ENCODE assay signal across 31 cellular contexts in the genomic region with DNA sequence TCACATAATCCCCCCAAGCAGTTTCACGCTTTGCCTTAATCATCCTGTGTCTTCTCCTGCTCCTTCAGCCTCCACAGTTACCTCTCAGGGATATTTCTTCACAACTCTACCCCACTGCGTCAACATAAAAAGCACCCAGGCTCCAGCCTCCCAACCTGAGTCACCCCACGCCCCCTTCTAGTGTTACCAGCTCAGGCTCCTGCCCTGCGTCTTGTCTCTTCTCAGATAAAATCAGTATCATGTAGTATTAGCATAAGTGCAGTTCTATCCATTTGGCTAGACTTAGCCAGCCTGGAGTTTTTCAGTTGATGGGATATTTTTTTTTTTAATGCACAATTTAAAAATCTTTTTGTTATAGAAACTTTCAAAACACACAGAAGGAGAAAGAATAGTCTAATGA.
"Had no signal": no experiment of that assay in that cellular context is flagged by ENCODE, and none has a peak within 500 bp of the region (broad histone marks: within the 10 kb centered on the region; RNA-seq: fewer than 3 reads in every experiment).

No MANE protein-coding gene starts in this region.

- H3K27ac Mint-ChIP-seq: activated CD4-positive, alpha-beta memory T cell treated with anti-CD3 and anti-CD28 coated beads for 36 hours; activated CD4-positive, alpha-beta T cell treated with anti-CD3 and anti-CD28 coated beads, Interleukin-2, amount 10 ng/mL, durations not matched to agents 24 days and 14 days; activated naive CD4-positive, alpha-beta T cell treated with anti-CD3 and anti-CD28 coated beads, Interleukin-2, amount 10 ng/mL, durations not matched to agents 7 days and 5 days; activated naive CD8-positive, alpha-beta T cell treated with anti-CD3 and anti-CD28 coated beads, Interleukin-2, amount 10 ng/mL, durations not matched to agents 7 days and 5 days; activated T-helper 1 cell treated with anti-CD3 and anti-CD28 coated beads, Interleukin-12 subunit alpha, Interleukin-12 subunit beta, Interleukin-2, Interleukin-4 antibody, amounts not matched to agents 30 ng/mL and 10 ng/mL and 1 ng/mL, durations not matched to agents 14 hours and 24 hours and 36 hours; dendritic cell treated with granulocyte-macrophage colony-stimulating factor and Interleukin-4, amounts not matched to agents 40 ng/mL and 50 ng/mL, for 4 days; endodermal cell; mesothelial cell of epicardium; naive B cell; stimulated activated naive CD8-positive, alpha-beta T cell treated with anti-CD3 and anti-CD28 coated beads, Interleukin-15, amount 100 ng/mL, for 72 hours; T-helper 2 cell treated with Interferon-gamma antibody and Interleukin-4, amounts not matched to agents 5 μg/mL and 100 μg/mL, for 36 hours had no signal

- H3K36me3 ChIP-seq: esophagus muscularis mucosa, right lobe of liver, upper lobe of left lung, vagina, WERI-Rb-1 had no signal

- H3K4me3 Mint-ChIP-seq: activated CD4-positive, alpha-beta memory T cell treated with anti-CD3 and anti-CD28 coated beads for 36 hours; activated CD4-positive, alpha-beta T cell treated with anti-CD3 and anti-CD28 coated beads, Interleukin-2, amount 10 ng/mL, durations not matched to agents 24 days and 14 days; activated naive CD4-positive, alpha-beta T cell treated with anti-CD3 and anti-CD28 coated beads, Interleukin-2, amount 10 ng/mL, durations not matched to agents 7 days and 5 days; activated naive CD8-positive, alpha-beta T cell treated with anti-CD3 and anti-CD28 coated beads, Interleukin-2, amount 10 ng/mL, durations not matched to agents 7 days and 5 days; activated T-helper 1 cell treated with anti-CD3 and anti-CD28 coated beads, Interleukin-12 subunit alpha, Interleukin-12 subunit beta, Interleukin-2, Interleukin-4 antibody, amounts not matched to agents 30 ng/mL and 10 ng/mL and 1 ng/mL, durations not matched to agents 14 hours and 24 hours and 36 hours; central memory CD8-positive, alpha-beta T cell; dendritic cell treated with granulocyte-macrophage colony-stimulating factor and Interleukin-4, amounts not matched to agents 40 ng/mL and 50 ng/mL, for 4 days; endodermal cell; mesothelial cell of epicardium; naive B cell; stimulated activated naive CD8-positive, alpha-beta T cell treated with anti-CD3 and anti-CD28 coated beads, Interleukin-15, amount 100 ng/mL, for 72 hours; T-helper 2 cell treated with Interferon-gamma antibody and Interleukin-4, amounts not matched to agents 5 μg/mL and 100 μg/mL, for 36 hours had no signal

- FAIRE-seq: islet of Langerhans, TTC549 had no signal

- H3K9me3 ChIP-seq: esophagus muscularis mucosa, right lobe of liver, upper lobe of left lung, vagina had no signal

- DNase-seq: activated CD4-positive, alpha-beta memory T cell treated with anti-CD3 and anti-CD28 coated beads for 36 hours; activated CD4-positive, alpha-beta T cell treated with anti-CD3 and anti-CD28 coated beads, Interleukin-2, amount 10 ng/mL, durations not matched to agents 24 days and 14 days; activated CD4-positive, CD25-positive, alpha-beta regulatory T cell treated with anti-CD3 and anti-CD28 coated beads, Interleukin-2, amount 50 U/mL, for 72 hours; activated CD8-positive, alpha-beta memory T cell treated with anti-CD3 and anti-CD28 coated beads, Interleukin-2, amount 50 U/mL, for 4 hours; activated gamma-delta T cell; activated naive CD4-positive, alpha-beta T cell treated with anti-CD3 and anti-CD28 coated beads, Interleukin-2, amount 10 ng/mL, durations not matched to agents 7 days and 5 days; activated naive CD8-positive, alpha-beta T cell treated with anti-CD3 and anti-CD28 coated beads, Interleukin-2, amount 10 ng/mL, durations not matched to agents 7 days and 5 days; activated T-cell treated with anti-CD3 and anti-CD28 coated beads, Interleukin-2, amount 50 U/mL, for 1 hour; amygdala; endodermal cell; foreskin keratinocyte; left ventricle myocardium superior; naive B cell; posterior cingulate gyrus; right lobe of liver; stimulated activated CD4-positive, alpha-beta T cell treated with anti-CD3 and anti-CD28 coated beads, Interleukin-12 subunit alpha, Interleukin-12 subunit beta, amount 100 ng/mL, for 4 hours; stimulated activated CD4-positive, alpha-beta T cell treated with anti-CD3 and anti-CD28 coated beads, Interleukin-4, amount 100 ng/mL, for 1 hour; stimulated activated naive CD8-positive, alpha-beta T cell treated with anti-CD3 and anti-CD28 coated beads, Interleukin-15, amount 100 ng/mL, for 72 hours; substantia nigra; T-helper 1 cell; upper lobe of left lung; WERI-Rb-1 had no signal

- H3K27ac ChIP-seq: esophagus muscularis mucosa, foreskin keratinocyte, right lobe of liver, upper lobe of left lung, vagina, WERI-Rb-1 had no signal

- H3K4me1 ChIP-seq: foreskin keratinocyte, upper lobe of left lung had no signal

- H3K9me3 Mint-ChIP-seq: activated CD4-positive, alpha-beta memory T cell treated with anti-CD3 and anti-CD28 coated beads for 36 hours; activated naive CD4-positive, alpha-beta T cell treated with anti-CD3 and anti-CD28 coated beads, Interleukin-2, amount 10 ng/mL, durations not matched to agents 7 days and 5 days; activated naive CD8-positive, alpha-beta T cell treated with anti-CD3 and anti-CD28 coated beads, Interleukin-2, amount 10 ng/mL, durations not matched to agents 7 days and 5 days; activated T-helper 1 cell treated with anti-CD3 and anti-CD28 coated beads, Interleukin-12 subunit alpha, Interleukin-12 subunit beta, Interleukin-2, Interleukin-4 antibody, amounts not matched to agents 30 ng/mL and 10 ng/mL and 1 ng/mL, durations not matched to agents 14 hours and 24 hours and 36 hours; central memory CD8-positive, alpha-beta T cell; dendritic cell treated with granulocyte-macrophage colony-stimulating factor and Interleukin-4, amounts not matched to agents 40 ng/mL and 50 ng/mL, for 4 days; endodermal cell; naive B cell; stimulated activated naive CD8-positive, alpha-beta T cell treated with anti-CD3 and anti-CD28 coated beads, Interleukin-15, amount 100 ng/mL, for 72 hours; T-helper 2 cell treated with Interferon-gamma antibody and Interleukin-4, amounts not matched to agents 5 μg/mL and 100 μg/mL, for 36 hours had no signal

- H3K4me1 Mint-ChIP-seq: activated CD4-positive, alpha-beta T cell treated with anti-CD3 and anti-CD28 coated beads, Interleukin-2, amount 10 ng/mL, durations not matched to agents 24 days and 14 days; activated naive CD4-positive, alpha-beta T cell treated with anti-CD3 and anti-CD28 coated beads, Interleukin-2, amount 10 ng/mL, durations not matched to agents 7 days and 5 days; activated naive CD8-positive, alpha-beta T cell treated with anti-CD3 and anti-CD28 coated beads, Interleukin-2, amount 10 ng/mL, durations not matched to agents 7 days and 5 days; central memory CD8-positive, alpha-beta T cell; naive B cell; stimulated activated naive CD8-positive, alpha-beta T cell treated with anti-CD3 and anti-CD28 coated beads, Interleukin-15, amount 100 ng/mL, for 72 hours had no signal

- H3K27me3 ChIP-seq: esophagus muscularis mucosa, foreskin keratinocyte, right lobe of liver, upper lobe of left lung, vagina had no signal

- ATAC-seq: foreskin keratinocyte; left ventricle myocardium superior; right lobe of liver; stimulated activated naive CD8-positive, alpha-beta T cell treated with anti-CD3 and anti-CD28 coated beads, Interleukin-15, amount 100 ng/mL, for 72 hours had no signal

- H3K36me3 Mint-ChIP-seq: activated CD4-positive, alpha-beta memory T cell treated with anti-CD3 and anti-CD28 coated beads for 36 hours; activated naive CD4-positive, alpha-beta T cell treated with anti-CD3 and anti-CD28 coated beads, Interleukin-2, amount 10 ng/mL, durations not matched to agents 7 days and 5 days; activated naive CD8-positive, alpha-beta T cell treated with anti-CD3 and anti-CD28 coated beads, Interleukin-2, amount 10 ng/mL, durations not matched to agents 7 days and 5 days had no signal

- H3K27me3 Mint-ChIP-seq: dendritic cell treated with granulocyte-macrophage colony-stimulating factor and Interleukin-4, amounts not matched to agents 40 ng/mL and 50 ng/mL, for 4 days had no signal

- H3K4me3 ChIP-seq: esophagus muscularis mucosa, right lobe of liver, upper lobe of left lung, vagina had no signal
